In genomic region chrX:151006410-151007109, GRCh38 we compare ENCODE assay signal across 9 cellular contexts.
"Had no signal": no experiment of that assay in that cellular context is flagged by ENCODE, and none has a peak within 500 bp of the region (broad histone marks: within the 10 kb centered on the region; RNA-seq: fewer than 3 reads in every experiment).

No MANE protein-coding gene starts in this region.

- H3K4me1 Mint-ChIP-seq: GM23338, H9 had no signal

- H3K4me3 ChIP-seq: GM23248, GM23338, HAP-1 had no signal

- DNase-seq: GM23248, GOT3, H7, H9, HCEC 1CT, HFFc6 had no signal

- H3K9ac ChIP-seq: GM23248 had no signal

- H2AFZ ChIP-seq: GM23248, GM23338 had no signal

- H3K27ac Mint-ChIP-seq: GM23338, H9, HFFc6 had no signal

- H3K9me3 Mint-ChIP-seq: GM23338, HFFc6 had no signal

- H3K4me3 Mint-ChIP-seq: GM23338, H9, HFFc6 had no signal

- ATAC-seq: GM23338, HCT116 had no signal

- H3K36me3 ChIP-seq: HAP-1 had no signal

- H3K4me1 ChIP-seq: HAP-1 had no signal

- H3K4me2 ChIP-seq: GM23338 had no signal

- H3K9me3 ChIP-seq: HAP-1 had no signal

- H3K27ac ChIP-seq: GM23248 had no signal
